In genomic region chr2:11244091-11244826, GRCh38 we compare ENCODE assay signal across 23 cellular contexts.
DNase-seq lines count a peak whose midpoint lies in the region; ATAC-seq, FAIRE-seq and TF ChIP-seq lines count a peak whose summit lies in the region.
"Had no signal": no experiment of that assay in that cellular context is flagged by ENCODE, and none has a peak within 500 bp of the region (broad histone marks: within the 10 kb centered on the region; RNA-seq: fewer than 3 reads in every experiment).

No MANE protein-coding gene starts in this region.

- H3K9ac ChIP-seq in liver (ENCODE audit: low read depth in 1 of 2, low read length in 2 of 2): no peak overlapping the region
- H3K9ac ChIP-seq: GM23248, KMS-11 had no signal

- peaks cover 38% of the 10 kb centered on the region for H3K4me1 ChIP-seq in A549
- peaks cover 2 to 24% (median 6%) of the 10 kb centered on the region in 4 donors for H3K4me1 ChIP-seq in liver (ENCODE audit: control insufficient read depth in 4 of 4, insufficient read depth in 4 of 4, low read length in 3 of 4)
- peaks cover 8% of the 10 kb centered on the region for H3K4me1 ChIP-seq in HAP-1

- peaks cover 0 to 6% (median 0%) of the 10 kb centered on the region in 4 donors for H3K36me3 ChIP-seq in liver (ENCODE audit: control insufficient read depth in 4 of 4, insufficient read depth in 3 of 4, low read depth in 1 of 4, low read length in 3 of 4)
- no peaks in the 10 kb centered on the region for H3K36me3 ChIP-seq in HAP-1 (replicated peaks)
- H3K36me3 ChIP-seq: BE2C had no signal

- peak overlapping the region in 1 of 2 experiments; percentile 36; a peak in 1 of 6 replicates for H3K27ac ChIP-seq in A549
- no peak overlapping the region for H3K27ac ChIP-seq in liver (ENCODE audit: low read depth in 1 of 2, low read length in 2 of 2)
- H3K27ac ChIP-seq: GM23248, KMS-11 had no signal

- POLR2A ChIA-PET in A549 (lab: Yijun Ruan, JAX): no interaction called here
- POLR2A ChIA-PET in WTC11 (lab: Charles Lee): no interaction called here
- POLR2A ChIA-PET in MCF 10A (lab: Yijun Ruan, JAX): no interaction called here

- H3K27me3 ChIP-seq in liver (ENCODE audit: control insufficient read depth in 4 of 4, insufficient read depth in 4 of 4, low read length in 3 of 4) (no peaks in the 10 kb centered on the region), HAP-1 (ENCODE audit: low read depth) (no peaks in the 10 kb centered on the region)
- H3K27me3 ChIP-seq: BE2C had no signal

- 61% methylated on average over 1 of the region's 1 CpG for WGBS in A549 (ENCODE audit: missing lambda C conversion rate)
- 100% methylated on average over 1 of the region's 1 CpG for WGBS in liver

- DNase-seq in A549 (ENCODE audit: low read depth in 1 of 2, low spot score in 1 of 2): no peak
- no peak for DNase-seq in WTC11 (ENCODE audit: low spot score)
- DNase-seq in fibroblast of peridontal ligament (ENCODE audit: extremely low read depth): peak; percentile 38
- DNase-seq in HAP-1 (ENCODE audit: low spot score in 2 of 2): no peak
- DNase-seq in MCF 10A (ENCODE audit: unreplicated experiment): no peak
- DNase-seq: ACHN; BE2C; C1 segment of cervical spinal cord; CD4-positive, CD25-positive, alpha-beta regulatory T cell; CD8-positive, alpha-beta memory T cell; COR-L47; DMS 273 treated with DMSO at 0.1 percent for 48 hours; DMS53; DND-41; EL; GM23248 had no signal

- no peak for TF ChIP-seq POLR2A in A549 (IDR thresholded peaks at IDR 0.05; ENCODE audit: low read length)

- H3K4me3 ChIP-seq in A549 (no peak overlapping the region), liver (ENCODE audit: low read depth in 1 of 3, low read length in 3 of 3) (no peak overlapping the region), HAP-1 (no peak overlapping the region)
- H3K4me3 ChIP-seq: GM23248 had no signal

- no TSS peak for BruUV-seq in MCF 10A (replicated peaks; lab: Mats Ljungman, UMichigan)

- intact Hi-C loops in MCF 10A (cut with micrococcal nuclease): no loop called here

- ATAC-seq in A549: no peak
- no peak for ATAC-seq in WTC11
- no peak for ATAC-seq in HG03378 (IDR thresholded peaks at IDR 0.05; ENCODE audit: unreplicated experiment)
- ATAC-seq: HCT116 had no signal

- H3K27me3 Mint-ChIP-seq in WTC11 (ENCODE audit: low read depth) (no peaks in the 10 kb centered on the region), MCF 10A (ENCODE audit: insufficient read depth, unreplicated experiment) (no peaks in the 10 kb centered on the region)
- H3K27me3 Mint-ChIP-seq: CD4-positive, CD25-positive, alpha-beta regulatory T cell; CD8-positive, alpha-beta memory T cell had no signal

- CTCF ChIA-PET in A549 (lab: Yijun Ruan, JAX) (interaction anchor here (0.7 to 1.3 kb wide), 2 partner anchors 9 to 168 kb away, joined by 3 read pairs; no protein-coding TSS in a partner anchor), WTC11 (lab: Charles Lee) (no interaction called here), MCF 10A (lab: Yijun Ruan, JAX) (interaction anchor here (0.6 kb wide), 1 partner anchor 204 kb away, joined by 3 read pairs; no protein-coding TSS in a partner anchor)

- no peaks in the 10 kb centered on the region for H3K36me3 Mint-ChIP-seq in WTC11
- H3K36me3 Mint-ChIP-seq in MCF 10A (ENCODE audit: insufficient read depth, unreplicated experiment): peaks cover 31% of the 10 kb centered on the region

- no peak overlapping the region for H3K27ac Mint-ChIP-seq in WTC11
- no peak overlapping the region for H3K27ac Mint-ChIP-seq in MCF 10A (ENCODE audit: low read depth, unreplicated experiment)
- H3K27ac Mint-ChIP-seq: CD4-positive, CD25-positive, alpha-beta regulatory T cell had no signal

- H3K4me3 Mint-ChIP-seq in WTC11 (no peak overlapping the region), MCF 10A (ENCODE audit: unreplicated experiment) (no peak overlapping the region)
- H3K4me3 Mint-ChIP-seq: CD4-positive, CD25-positive, alpha-beta regulatory T cell; CD8-positive, alpha-beta memory T cell had no signal

- H3K9me3 Mint-ChIP-seq in WTC11 (no peaks in the 10 kb centered on the region), MCF 10A (ENCODE audit: unreplicated experiment) (no peaks in the 10 kb centered on the region)
- H3K9me3 Mint-ChIP-seq: CD8-positive, alpha-beta memory T cell had no signal

- TF ChIP-seq EP300 in A549 (IDR thresholded peaks at IDR 0.05): no peak

- H3K4me1 Mint-ChIP-seq in WTC11: peaks cover 4% of the 10 kb centered on the region; the same call in 1 of the 2 replicates
- peaks cover 6% of the 10 kb centered on the region for H3K4me1 Mint-ChIP-seq in MCF 10A (ENCODE audit: insufficient read depth, unreplicated experiment)

- H3K9me3 ChIP-seq in A549: no peaks in the 10 kb centered on the region
- no peaks in the 10 kb centered on the region for H3K9me3 ChIP-seq in liver (ENCODE audit: control insufficient read depth in 4 of 4, low read length in 3 of 4)
- H3K9me3 ChIP-seq in HAP-1: no peaks in the 10 kb centered on the region
- H3K9me3 ChIP-seq: BE2C had no signal

- TF ChIP-seq CTCF in A549 (IDR thresholded peaks at IDR 0.05) (no peak), WTC11 (IDR thresholded peaks at IDR 0.05) (no peak), liver (IDR thresholded peaks at IDR 0.05; ENCODE audit: low read depth, low read length, missing input control) (no peak), MCF 10A (IDR thresholded peaks at IDR 0.05; ENCODE audit: unreplicated experiment) (no peak)

- in situ Hi-C loops in HAP-1 (cut with MboI; ENCODE audit: low sequenced_read_pairs): loop anchor here (25.0 kb wide), 1 partner anchor 168 kb away; no protein-coding TSS in a partner anchor

- peak overlapping the region; percentile 32; the same call in 2 of the 3 replicates for H3K4me2 ChIP-seq in A549
- H3K4me2 ChIP-seq: KMS-11 had no signal

- no peak for FAIRE-seq in A549 (lab: Jason Lieb, UNC)
- FAIRE-seq: GM12891, GM19239, H54 had no signal

- TF ChIP-seq RAD21 in A549 (conservative IDR thresholded peaks at IDR 0.05 in 1 of 2, IDR thresholded peaks at IDR 0.05 in 1 of 2): no peak
- peak in 1 of 2 donors; percentile 11 for TF ChIP-seq RAD21 in liver (IDR thresholded peaks at IDR 0.05)

TF ChIP-seq in A549, 52 proteins besides CTCF, POLR2A, EP300 and RAD21 (continues in another document):
- TF ChIP-seq, protein P1, sequence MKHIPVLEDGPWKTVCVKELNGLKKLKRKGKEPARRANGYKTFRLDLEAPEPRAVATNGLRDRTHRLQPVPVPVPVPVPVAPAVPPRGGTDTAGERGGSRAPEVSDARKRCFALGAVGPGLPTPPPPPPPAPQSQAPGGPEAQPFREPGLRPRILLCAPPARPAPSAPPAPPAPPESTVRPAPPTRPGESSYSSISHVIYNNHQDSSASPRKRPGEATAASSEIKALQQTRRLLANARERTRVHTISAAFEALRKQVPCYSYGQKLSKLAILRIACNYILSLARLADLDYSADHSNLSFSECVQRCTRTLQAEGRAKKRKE (CRISPR knock-in tag; IDR thresholded peaks at IDR 0.05; ENCODE audit: low read depth): no peak
- no peak for TF ChIP-seq GATA3 (IDR thresholded peaks at IDR 0.05; ENCODE audit: borderline replicate concordance)
- TF ChIP-seq TP53 (CRISPR knock-in tag; IDR thresholded peaks at IDR 0.05): no peak
- no peak for TF ChIP-seq RARB (CRISPR knock-in tag; IDR thresholded peaks at IDR 0.05)
- no peak for TF ChIP-seq HOXB5 (CRISPR knock-in tag; IDR thresholded peaks at IDR 0.05)
- no peak for TF ChIP-seq HEYL (CRISPR knock-in tag; IDR thresholded peaks at IDR 0.05)
- no peak for TF ChIP-seq EHF (CRISPR knock-in tag; IDR thresholded peaks at IDR 0.05)

TF ChIP-seq in WTC11, 78 proteins besides CTCF, POLR2A, EP300 and RAD21:
- no peak for TF ChIP-seq SP1 (CRISPR knock-in tag; conservative IDR thresholded peaks at IDR 0.05)
- peak; percentile 96 for TF ChIP-seq ZNF121 (CRISPR knock-in tag; IDR thresholded peaks at IDR 0.05)
- no peak for TF ChIP-seq OVOL2 (CRISPR knock-in tag; IDR thresholded peaks at IDR 0.05; ENCODE audit: borderline replicate concordance)

TF ChIP-seq in liver, 16 proteins besides CTCF, POLR2A, EP300 and RAD21 (continues in another document):
- TF ChIP-seq MAX (IDR thresholded peaks at IDR 0.05) (no peak), TAF1 (conservative IDR thresholded peaks at IDR 0.05) (no peak), HNF4G (IDR thresholded peaks at IDR 0.05) (no peak), NR2F2 (IDR thresholded peaks at IDR 0.05) (no peak), RXRA (IDR thresholded peaks at IDR 0.05) (peak in 1 of 2 donors; percentile 31), HNF4A (conservative IDR thresholded peaks at IDR 0.05) (peak; percentile 56 to 58), FOXA1 (IDR thresholded peaks at IDR 0.05) (no peak), GABPA (IDR thresholded peaks at IDR 0.05 in 1 of 2, conservative IDR thresholded peaks at IDR 0.05 in 1 of 2) (no peak)
- TF ChIP-seq, protein P2, sequence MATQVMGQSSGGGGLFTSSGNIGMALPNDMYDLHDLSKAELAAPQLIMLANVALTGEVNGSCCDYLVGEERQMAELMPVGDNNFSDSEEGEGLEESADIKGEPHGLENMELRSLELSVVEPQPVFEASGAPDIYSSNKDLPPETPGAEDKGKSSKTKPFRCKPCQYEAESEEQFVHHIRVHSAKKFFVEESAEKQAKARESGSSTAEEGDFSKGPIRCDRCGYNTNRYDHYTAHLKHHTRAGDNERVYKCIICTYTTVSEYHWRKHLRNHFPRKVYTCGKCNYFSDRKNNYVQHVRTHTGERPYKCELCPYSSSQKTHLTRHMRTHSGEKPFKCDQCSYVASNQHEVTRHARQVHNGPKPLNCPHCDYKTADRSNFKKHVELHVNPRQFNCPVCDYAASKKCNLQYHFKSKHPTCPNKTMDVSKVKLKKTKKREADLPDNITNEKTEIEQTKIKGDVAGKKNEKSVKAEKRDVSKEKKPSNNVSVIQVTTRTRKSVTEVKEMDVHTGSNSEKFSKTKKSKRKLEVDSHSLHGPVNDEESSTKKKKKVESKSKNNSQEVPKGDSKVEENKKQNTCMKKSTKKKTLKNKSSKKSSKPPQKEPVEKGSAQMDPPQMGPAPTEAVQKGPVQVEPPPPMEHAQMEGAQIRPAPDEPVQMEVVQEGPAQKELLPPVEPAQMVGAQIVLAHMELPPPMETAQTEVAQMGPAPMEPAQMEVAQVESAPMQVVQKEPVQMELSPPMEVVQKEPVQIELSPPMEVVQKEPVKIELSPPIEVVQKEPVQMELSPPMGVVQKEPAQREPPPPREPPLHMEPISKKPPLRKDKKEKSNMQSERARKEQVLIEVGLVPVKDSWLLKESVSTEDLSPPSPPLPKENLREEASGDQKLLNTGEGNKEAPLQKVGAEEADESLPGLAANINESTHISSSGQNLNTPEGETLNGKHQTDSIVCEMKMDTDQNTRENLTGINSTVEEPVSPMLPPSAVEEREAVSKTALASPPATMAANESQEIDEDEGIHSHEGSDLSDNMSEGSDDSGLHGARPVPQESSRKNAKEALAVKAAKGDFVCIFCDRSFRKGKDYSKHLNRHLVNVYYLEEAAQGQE (IDR thresholded peaks at IDR 0.05): no peak
